Comparison of ENCODE assay signal across 21 cellular contexts in the genomic region with DNA sequence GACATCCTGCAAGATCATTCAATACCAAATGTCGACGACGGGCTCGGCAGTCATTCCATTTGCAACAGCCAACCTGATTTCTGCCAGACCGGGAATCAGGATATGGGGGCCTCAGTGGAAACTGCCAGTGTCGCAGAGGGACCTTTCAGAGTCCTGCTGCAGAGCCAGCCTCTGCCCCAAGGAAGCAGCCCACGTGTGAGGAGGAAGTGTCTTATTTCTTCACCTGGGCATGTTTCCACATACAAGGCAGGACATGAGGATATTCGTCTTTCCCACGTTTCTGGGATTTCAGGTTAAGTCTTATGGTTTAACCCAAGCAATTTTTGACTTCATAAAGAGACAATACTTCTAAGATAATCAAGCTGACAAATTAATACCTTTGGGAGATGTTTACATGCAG.
A peak's percentile ranks its signal among the peaks of the same experiment; 100 is the strongest.
DNase-seq lines count a peak whose midpoint lies in the region; ATAC-seq, FAIRE-seq and TF ChIP-seq lines count a peak whose summit lies in the region.
"Had no signal": no experiment of that assay in that cellular context is flagged by ENCODE, and none has a peak within 500 bp of the region (broad histone marks: within the 10 kb centered on the region; RNA-seq: fewer than 3 reads in every experiment).

No MANE protein-coding gene starts in this region.

- intact Hi-C loops in psoas muscle (cut with DNase I) = no loop called here
- intact Hi-C loops in A673 (cut with micrococcal nuclease; ENCODE audit: unreplicated experiment) = no loop called here

- H3K9me3 ChIP-seq in psoas muscle = no peaks in the 10 kb centered on the region
- H3K9me3 ChIP-seq in A673 (ENCODE audit: low read depth, low read length, poor library complexity, severe bottlenecking) = no peaks in the 10 kb centered on the region
- H3K9me3 ChIP-seq: BLaER1 treated with 17β-estradiol and CSF1 and Interleukin-3, amounts not matched to agents 10 nM and 100 nM had no signal

- no peaks in the 10 kb centered on the region for H3K36me3 ChIP-seq in bronchial epithelial cell (ENCODE audit: control insufficient read depth, insufficient read depth, low read length)
- H3K36me3 ChIP-seq in psoas muscle (ENCODE audit: insufficient read depth in 1 of 2, low read depth in 1 of 2) = peaks cover 0 to 14% of the 10 kb centered on the region in 2 donors
- no peaks in the 10 kb centered on the region for H3K36me3 ChIP-seq in A673 (ENCODE audit: insufficient read depth, low read length, poor library complexity, severe bottlenecking)

- POLR2A ChIA-PET in A673 (lab: Charles Lee; ENCODE audit: low non-redundant PET) = no interaction called here

- H3K4me1 ChIP-seq in psoas muscle = no peaks in the 10 kb centered on the region
- peaks cover 3% of the 10 kb centered on the region for H3K4me1 ChIP-seq in A673 (ENCODE audit: insufficient read depth, low read length, poor library complexity, severe bottlenecking)

- no peak for TF ChIP-seq CTCF in C4-2B (conservative IDR thresholded peaks at IDR 0.05)
- TF ChIP-seq CTCF in bronchial epithelial cell (IDR thresholded peaks at IDR 0.05; ENCODE audit: insufficient read depth, low read length, severe bottlenecking) = no peak
- TF ChIP-seq CTCF in psoas muscle (IDR thresholded peaks at IDR 0.05) = no peak
- TF ChIP-seq CTCF in A673 (conservative IDR thresholded peaks at IDR 0.05; ENCODE audit: low read depth, low read length) = no peak

- ATAC-seq in psoas muscle (peak in 2 of 4 donors; percentile 69 to 70), HG02938 (IDR thresholded peaks at IDR 0.05; ENCODE audit: unreplicated experiment) (no peak)
- ATAC-seq: GM12878, HCT116, K562 had no signal

- no TSS peak for BruUV-seq in A673 (replicated peaks; lab: Mats Ljungman, UMichigan)

- DNase-seq in bronchial epithelial cell (ENCODE audit: low read depth) (peak; percentile 34), left kidney (ENCODE audit: low read depth, low spot score) (peak; percentile 34), psoas muscle (no peak), NCI-H1105 treated with DMSO at 0.1 percent for 48 hours (lab: John Stamatoyannopoulos, UW) (no peak), A673 (ENCODE audit: low spot score) (no peak)
- DNase-seq: 8988T; Calu3; CD4-positive, alpha-beta T cell; DMS79 treated with DMSO at 0.1 percent for 48 hours; GM23248; H7; HFFc6; IMR-90 had no signal

- CTCF ChIA-PET in A673 (lab: Charles Lee) = no interaction called here

- FAIRE-seq in bronchial epithelial cell (lab: Jason Lieb, UNC) = no peak
- FAIRE-seq: GM12878, GM19239, HTR-8/SVneo, K562 had no signal

- 39 to 78% (median 55%) methylated on average over 9 of the region's 9 CpGs for WGBS in psoas muscle, 3 donors

- H3K4me3 ChIP-seq in bronchial epithelial cell (ENCODE audit: low read depth, low read length) = no peak overlapping the region
- no peak overlapping the region for H3K4me3 ChIP-seq in psoas muscle
- no peak overlapping the region for H3K4me3 ChIP-seq in A673 (ENCODE audit: low read depth, low read length, poor library complexity, severe bottlenecking)
- H3K4me3 ChIP-seq: BLaER1 treated with 17β-estradiol and CSF1 and Interleukin-3, amounts not matched to agents 10 nM and 100 nM; GM12878; GM23248; K562 had no signal

- H3K27me3 ChIP-seq in bronchial epithelial cell (ENCODE audit: control insufficient read depth, insufficient read depth, low read length) (no peaks in the 10 kb centered on the region), psoas muscle (ENCODE audit: insufficient read depth in 3 of 3, low read length in 2 of 3) (no peaks in the 10 kb centered on the region), A673 (replicated peaks; ENCODE audit: insufficient read depth, low read depth, low read length, poor library complexity) (no peaks in the 10 kb centered on the region)
- H3K27me3 ChIP-seq: BLaER1 treated with 17β-estradiol and CSF1 and Interleukin-3, amounts not matched to agents 10 nM and 100 nM had no signal

- H3K27ac ChIP-seq in C4-2B (peak overlapping the region; percentile 77), psoas muscle (peak overlapping the region; percentile 57), A673 (ENCODE audit: low read depth, low read length, poor library complexity, severe bottlenecking) (no peak overlapping the region)
- H3K27ac ChIP-seq: BLaER1 treated with 17β-estradiol and CSF1 and Interleukin-3, amounts not matched to agents 10 nM and 100 nM; GM23248 had no signal

Comparison
In these comparisons a context has a peak if more than half of its experiments do, and no peak if none do; other contexts are left out.
1. DNase-seq: peak in bronchial epithelial cell (single experiment) and left kidney (single experiment); none in psoas muscle (0 of 2), NCI-H1105 treated with DMSO at 0.1 percent for 48 hours (single experiment) and A673 (single experiment).